In the genomic region with DNA sequence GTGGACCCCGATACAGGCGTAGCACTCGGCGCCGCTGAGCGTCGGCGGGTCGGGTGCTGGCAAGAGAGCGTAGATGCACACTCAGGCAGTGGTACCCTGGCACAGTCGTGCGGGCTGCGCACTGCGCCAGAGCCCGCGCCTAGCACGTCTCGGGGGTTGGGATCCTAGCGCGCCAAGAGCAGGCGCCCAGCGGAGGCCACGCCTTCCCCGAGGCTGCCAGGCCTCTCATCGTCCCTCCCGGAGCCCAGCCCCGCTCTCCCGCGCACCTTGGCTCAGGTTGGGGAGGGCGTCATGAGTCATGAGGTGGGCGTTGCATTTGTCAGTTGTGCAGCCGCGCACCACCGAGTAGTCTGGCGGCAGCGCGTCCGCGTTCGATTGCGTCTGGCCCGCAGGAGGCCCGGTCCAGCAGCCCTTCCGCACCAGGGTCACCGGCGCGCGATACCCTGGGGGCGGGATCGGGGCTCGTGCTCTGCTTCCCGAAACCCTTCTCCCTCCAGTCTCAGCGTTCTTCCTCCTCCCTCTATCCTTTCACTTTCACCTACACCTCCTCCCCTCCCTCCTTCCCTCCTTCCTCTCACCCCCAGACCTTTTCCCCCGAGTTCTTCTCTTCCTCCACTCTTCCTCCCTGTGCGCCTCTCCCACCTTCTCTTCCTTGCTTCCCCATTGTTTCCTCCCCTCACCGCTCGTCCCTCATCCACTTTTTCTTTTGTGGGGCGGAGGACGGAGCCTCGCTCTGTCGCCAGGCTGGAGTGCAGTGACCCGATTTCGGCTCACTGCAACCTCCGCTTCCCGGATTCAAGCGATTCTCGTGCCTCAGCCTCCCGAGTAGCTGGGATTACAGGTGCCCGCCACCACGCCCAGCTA, we compare ENCODE assay signal across 8 cellular contexts. TPM values are rescaled to one million over a fixed set of nuclear protein-coding genes. Genes with fewer than 3 reads are reported as not detected.
DNase-seq lines count a peak whose midpoint lies in the region; ATAC-seq, FAIRE-seq and TF ChIP-seq lines count a peak whose summit lies in the region.

No MANE protein-coding gene starts in this region.

- H3K36me3 ChIP-seq in heart right ventricle (no peaks in the 10 kb centered on the region), prostate gland (no peaks in the 10 kb centered on the region)

- DNase-seq in GM12891 (ENCODE audit: insufficient read length, low spot score) = no peak
- DNase-seq in NOMO-1 treated with dmso at 0.1 percent for 144 hours (lab: John Stamatoyannopoulos, UW; ENCODE audit: unreplicated experiment) = peak; percentile 42
- peak; percentile 72 for DNase-seq in activated naive CD4-positive, alpha-beta T cell treated with anti-CD3 and anti-CD28 coated beads, Interleukin-2, amount 10 ng/mL, durations not matched to agents 7 days and 5 days
- no peak for DNase-seq in heart right ventricle
- peak; percentile 74 for DNase-seq in prostate gland (ENCODE audit: low spot score)
- no peak for DNase-seq in HuH-7.5 (ENCODE audit: low spot score)
- DNase-seq in HuH-7 (ENCODE audit: low spot score) = no peak

- peak overlapping the region; percentile 72 for H3K4me3 Mint-ChIP-seq in activated naive CD4-positive, alpha-beta T cell treated with anti-CD3 and anti-CD28 coated beads, Interleukin-2, amount 10 ng/mL, durations not matched to agents 7 days and 5 days

- CTCF ChIA-PET in activated naive CD4-positive, alpha-beta T cell treated with anti-CD3 and anti-CD28 coated beads, Interleukin-2, amount 10 ng/mL, durations not matched to agents 7 days and 5 days (lab: Charles Lee) = no interaction called here

- intact Hi-C loops in heart right ventricle (cut with DNase I) = no loop called here
- intact Hi-C loops in prostate gland (cut with DNase I) = no loop called here

- H3K27me3 Mint-ChIP-seq in activated naive CD4-positive, alpha-beta T cell treated with anti-CD3 and anti-CD28 coated beads, Interleukin-2, amount 10 ng/mL, durations not matched to agents 7 days and 5 days = peaks cover 49% of the 10 kb centered on the region

- H3K4me3 ChIP-seq in heart right ventricle = peak overlapping the region; percentile 14 to 62 (median 52)
- peak overlapping the region; percentile 33 to 42 for H3K4me3 ChIP-seq in prostate gland

- peaks cover 4% of the 10 kb centered on the region for H3K9me3 Mint-ChIP-seq in activated naive CD4-positive, alpha-beta T cell treated with anti-CD3 and anti-CD28 coated beads, Interleukin-2, amount 10 ng/mL, durations not matched to agents 7 days and 5 days

- peaks cover 0 to 51% (median 35%) of the 10 kb centered on the region in 7 donors for H3K27me3 ChIP-seq in heart right ventricle
- H3K27me3 ChIP-seq in prostate gland (replicated peaks; ENCODE audit: insufficient read depth) = no peaks in the 10 kb centered on the region

- H3K4me1 ChIP-seq in heart right ventricle (peaks cover 0 to 18% (median 7%) of the 10 kb centered on the region in 9 donors), prostate gland (replicated peaks) (no peaks in the 10 kb centered on the region)

- no peaks in the 10 kb centered on the region for H3K36me3 Mint-ChIP-seq in activated naive CD4-positive, alpha-beta T cell treated with anti-CD3 and anti-CD28 coated beads, Interleukin-2, amount 10 ng/mL, durations not matched to agents 7 days and 5 days

- TF ChIP-seq POLR2A in GM12891 (IDR thresholded peaks at IDR 0.05; ENCODE audit: low read depth, low read length) (no peak), prostate gland (IDR thresholded peaks at IDR 0.05) (peak; percentile 85)

- H3K27ac ChIP-seq in heart right ventricle (peak overlapping the region in 2 of 10 donors; percentile 2 to 56), prostate gland (peak overlapping the region; percentile 47 to 51)

- WGBS in heart right ventricle, 2 donors = 12 to 14% methylated on average over 69 to 70 of the region's 70 CpGs
- 29% methylated on average over 27 of the region's 70 CpGs for WGBS in prostate gland

- ATAC-seq in heart right ventricle (peak; percentile 35 to 64 (median 48)), HG02623 (IDR thresholded peaks at IDR 0.05; ENCODE audit: unreplicated experiment) (no peak)

- H3K9me3 ChIP-seq in heart right ventricle (no peaks in the 10 kb centered on the region), prostate gland (no peaks in the 10 kb centered on the region)

- H3K4me1 Mint-ChIP-seq in activated naive CD4-positive, alpha-beta T cell treated with anti-CD3 and anti-CD28 coated beads, Interleukin-2, amount 10 ng/mL, durations not matched to agents 7 days and 5 days = peaks cover 27% of the 10 kb centered on the region

- no peak overlapping the region for H3K27ac Mint-ChIP-seq in activated naive CD4-positive, alpha-beta T cell treated with anti-CD3 and anti-CD28 coated beads, Interleukin-2, amount 10 ng/mL, durations not matched to agents 7 days and 5 days

- TF ChIP-seq CTCF in heart right ventricle (IDR thresholded peaks at IDR 0.05) = no peak
- TF ChIP-seq CTCF in prostate gland (IDR thresholded peaks at IDR 0.05) = no peak

- FAIRE-seq in GM12891 (lab: Jason Lieb, UNC) = peak; percentile 82

TF ChIP-seq in GM12891, 5 proteins besides CTCF, POLR2A, EP300 and RAD21:
- no peak for TF ChIP-seq TAF1 (IDR thresholded peaks at IDR 0.05; ENCODE audit: low read depth, low read length)

RNA-seq across cellular contexts. Expression of gene LYPD5, which starts 3.5 kb away (rescaled TPM):
- 0.33 TPM for polyA plus RNA-seq in GM12891 (2012; ENCODE audit: low read depth, missing spikeins)
- total RNA-seq in heart right ventricle (1 to 10 TPM in 5 of 10 donors, under 1 TPM in 5; 0.24 to 5.3 (median 0.90) TPM), prostate gland (1 to 10 TPM; 2.7 to 6.2 TPM)
- 1 to 10 TPM in 1 of 2 donors, under 1 TPM in 1; 0.37 to 1.2 TPM for polyA plus RNA-seq in heart right ventricle

RNA-seq across cellular contexts. Expression of gene KCNN4, which starts 18.0 kb away (rescaled TPM):
- polyA plus RNA-seq in GM12891 (2012; ENCODE audit: low read depth, missing spikeins) = 51.3 TPM
- total RNA-seq in heart right ventricle (1 to 10 TPM in 3 of 10 donors, under 1 TPM in 7; 0.34 to 1.6 (median 0.69) TPM), prostate gland (10 to 100 TPM; 65.1 to 86.1 TPM)
- polyA plus RNA-seq in heart right ventricle = 1 to 10 TPM; 1.2 to 1.4 TPM

RNA-seq across cellular contexts. Expression of gene ZNF283, which starts 28.3 kb away (rescaled TPM):
- 2.1 TPM for polyA plus RNA-seq in GM12891 (2012; ENCODE audit: low read depth, missing spikeins)
- total RNA-seq in heart right ventricle = 10 to 100 TPM in 9 of 10 donors, 1 to 10 TPM in 1; 7.5 to 16.9 (median 12.1) TPM
- polyA plus RNA-seq in heart right ventricle = 1 to 10 TPM; 1.7 to 6.7 TPM
- 1 to 10 TPM; 5.8 to 8.9 TPM for total RNA-seq in prostate gland

RNA-seq across cellular contexts. Expression of gene SMG9, which starts 44.0 kb away (rescaled TPM):
- 24.8 TPM for polyA plus RNA-seq in GM12891 (2012; ENCODE audit: low read depth, missing spikeins)
- total RNA-seq in heart right ventricle (10 to 100 TPM in 9 of 10 donors, 1 to 10 TPM in 1; 10.0 to 19.4 (median 13.3) TPM), prostate gland (10 to 100 TPM; 22.9 to 45.1 TPM)
- polyA plus RNA-seq in heart right ventricle = 10 to 100 TPM; 20.3 to 30.4 TPM

Comparison
In these comparisons a context has a peak if more than half of its experiments do, and no peak if none do; other contexts are left out.
1. DNase-seq: peak in NOMO-1 treated with dmso at 0.1 percent for 144 hours (single experiment), activated naive CD4-positive, alpha-beta T cell treated with anti-CD3 and anti-CD28 coated beads, Interleukin-2, amount 10 ng/mL, durations not matched to agents 7 days and 5 days (single experiment) and prostate gland (single experiment); none in GM12891 (single experiment), heart right ventricle (0 of 2), HuH-7.5 (single experiment) and HuH-7 (single experiment).
2. RNA of gene KCNN4, which starts 18.0 kb away (total RNA-seq): 65.1 to 86.1 TPM in prostate gland; 0.34 to 1.6 TPM in heart right ventricle; every median in the first group is over 10 times any median in the second.